In the genomic region with DNA sequence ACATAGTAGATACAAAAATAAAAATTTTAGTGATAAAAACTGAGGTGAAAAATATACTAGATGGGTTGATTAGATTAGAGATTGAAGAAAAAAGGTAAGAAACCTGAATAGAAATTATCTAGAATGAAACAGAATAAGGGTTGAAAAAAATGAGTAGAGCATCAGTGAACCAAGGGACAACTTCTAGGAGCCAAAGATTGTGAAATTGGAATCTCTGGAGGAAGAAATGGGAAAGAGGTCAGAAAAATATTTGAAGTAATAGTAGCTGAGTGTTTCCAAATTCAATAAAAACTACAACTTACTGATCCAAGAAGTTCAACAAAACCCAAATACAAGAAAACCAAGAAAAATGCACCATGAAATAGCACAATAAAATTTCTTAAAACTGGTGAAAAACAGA, we compare ENCODE assay signal across 14 cellular contexts.
"Had no signal": no experiment of that assay in that cellular context is flagged by ENCODE, and none has a peak within 500 bp of the region (broad histone marks: within the 10 kb centered on the region; RNA-seq: fewer than 3 reads in every experiment).

No MANE protein-coding gene starts in this region.

- FAIRE-seq: colon had no signal

- H3K27me3 ChIP-seq: esophagus squamous epithelium, right lobe of liver, upper lobe of left lung had no signal

- H3K4me1 ChIP-seq: esophagus squamous epithelium, prostate gland, right lobe of liver, upper lobe of left lung had no signal

- DNase-seq: activated CD4-positive, alpha-beta T cell treated with anti-CD3 and anti-CD28 coated beads, Interleukin-2, amount 50 U/mL, for 4 hours; activated effector memory CD4-positive, alpha-beta T cell treated with Interleukin-2 at 50 U/mL for 16 hours; activated T-cell treated with anti-CD3 and anti-CD28 coated beads, Interleukin-2, amount 50 U/mL, for 24 hours; esophagus squamous epithelium; immature natural killer cell; left cardiac atrium; nephron progenitor cell; right lobe of liver; stimulated activated CD4-positive, alpha-beta T cell treated with anti-CD3 and anti-CD28 coated beads, Interleukin-12 subunit alpha, Interleukin-12 subunit beta, amount 100 ng/mL, for 4 hours; stimulated activated naive CD4-positive, alpha-beta T cell; upper lobe of left lung had no signal

- ATAC-seq: activated naive CD4-positive, alpha-beta T cell treated with anti-CD3 and anti-CD28 coated beads, Interleukin-2, amount 50 U/mL, for 72 hours; right lobe of liver had no signal

- H3K9me3 ChIP-seq: esophagus squamous epithelium, prostate gland, right lobe of liver, upper lobe of left lung had no signal

- H3K36me3 ChIP-seq: esophagus squamous epithelium, prostate gland, right lobe of liver, upper lobe of left lung had no signal

- H3K4me3 ChIP-seq: esophagus squamous epithelium, prostate gland, right lobe of liver, upper lobe of left lung had no signal

- H3K27ac ChIP-seq: esophagus squamous epithelium, prostate gland, right lobe of liver, upper lobe of left lung had no signal
